Comparison of ENCODE assay signal across 22 cellular contexts in the genomic region with DNA sequence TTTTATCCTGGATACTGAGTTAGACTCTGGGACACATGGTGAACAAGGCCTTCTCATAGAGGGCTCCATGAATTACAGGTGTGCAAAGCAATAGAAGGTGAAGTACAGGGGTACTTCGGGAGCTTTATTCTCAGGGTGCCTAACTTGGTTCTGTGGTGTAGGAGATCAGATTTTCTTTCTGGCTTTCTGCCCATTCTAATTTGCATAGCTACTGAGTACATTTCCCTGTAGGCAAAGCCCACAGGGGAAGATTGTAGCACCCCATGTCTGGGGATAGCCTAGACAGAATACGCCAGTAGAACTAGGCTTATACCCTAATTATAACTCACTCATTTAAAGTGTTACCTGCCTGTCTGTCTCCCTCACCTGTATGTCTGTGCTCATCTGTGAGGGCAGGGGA. TPM values are rescaled to one million over a fixed set of nuclear protein-coding genes. Genes with fewer than 3 reads are reported as not detected.
A peak's percentile ranks its signal among the peaks of the same experiment; 100 is the strongest.
DNase-seq lines count a peak whose midpoint lies in the region; ATAC-seq and TF ChIP-seq lines count a peak whose summit lies in the region.
"Had no signal": no experiment of that assay in that cellular context is flagged by ENCODE, and none has a peak within 500 bp of the region (broad histone marks: within the 10 kb centered on the region; RNA-seq: fewer than 3 reads in every experiment).

No MANE protein-coding gene starts in this region.

- no peak overlapping the region for H3K27ac ChIP-seq in A673 (ENCODE audit: low read depth, low read length, poor library complexity, severe bottlenecking)
- H3K27ac ChIP-seq: 22Rv1 had no signal

- H3K36me3 ChIP-seq in A673 (ENCODE audit: insufficient read depth, low read length, poor library complexity, severe bottlenecking), result no peaks in the 10 kb centered on the region
- no peaks in the 10 kb centered on the region for H3K36me3 ChIP-seq in mucosa of descending colon (ENCODE audit: low read depth)
- H3K36me3 ChIP-seq: MG63 had no signal

- peak; percentile 4 for ATAC-seq in mucosa of descending colon
- ATAC-seq in esophagus mucosa, result no peak

- BruUV-seq in A673 (replicated peaks; lab: Mats Ljungman, UMichigan), result no TSS peak

- DNase-seq in DMS 273 (lab: John Stamatoyannopoulos, UW; ENCODE audit: unreplicated experiment) (peak; percentile 54), DMS 273 treated with DMSO at 0.1 percent for 48 hours (lab: John Stamatoyannopoulos, UW) (no peak), A673 (ENCODE audit: low spot score) (peak; percentile 22), NCI-H2171 treated with DMSO at 0.1 percent for 48 hours (lab: John Stamatoyannopoulos, UW) (peak; percentile 63), mucosa of descending colon (no peak), foreskin fibroblast (no peak), C1 segment of cervical spinal cord (lab: John Stamatoyannopoulos, UW) (no peak)
- DNase-seq: DMS153, EL, HFFc6, IMR-90, Kasumi-1, MG63, NCI-H1092, NCI-H2081, NCI-H2227 treated with DMSO at 0.1 percent for 48 hours, NCI-H510A treated with DMSO at 0.1 percent for 48 hours, NCI-H82, OCI-M1, SHP77 treated with DMSO at 0.1 percent for 48 hours had no signal

- CTCF ChIA-PET in A673 (lab: Charles Lee), result no interaction called here

- H3K9me3 ChIP-seq in A673 (ENCODE audit: low read depth, low read length, poor library complexity, severe bottlenecking) (peaks cover 2% of the 10 kb centered on the region), mucosa of descending colon (no peaks in the 10 kb centered on the region)
- H3K9me3 ChIP-seq: MG63 had no signal

- POLR2A ChIA-PET in A673 (lab: Charles Lee; ENCODE audit: low non-redundant PET), result no interaction called here

- H3K4me3 ChIP-seq in A673 (ENCODE audit: low read depth, low read length, poor library complexity, severe bottlenecking) (no peak overlapping the region), mucosa of descending colon (no peak overlapping the region), foreskin fibroblast (ENCODE audit: low read depth in 1 of 2, low read length in 2 of 2) (no peak overlapping the region)
- H3K4me3 ChIP-seq: MG63 had no signal

- intact Hi-C loops in A673 (cut with micrococcal nuclease; ENCODE audit: unreplicated experiment), result no loop called here
- intact Hi-C loops in mucosa of descending colon (cut with DNase I, micrococcal nuclease), result no loop called here

- no peaks in the 10 kb centered on the region for H3K27me3 ChIP-seq in A673 (replicated peaks; ENCODE audit: insufficient read depth, low read depth, low read length, poor library complexity)
- H3K27me3 ChIP-seq: MG63 had no signal

- H3K4me1 ChIP-seq in A673 (ENCODE audit: insufficient read depth, low read length, poor library complexity, severe bottlenecking) (no peaks in the 10 kb centered on the region), mucosa of descending colon (ENCODE audit: low read depth) (peaks cover 11% of the 10 kb centered on the region)

- TF ChIP-seq CTCF in A673 (conservative IDR thresholded peaks at IDR 0.05; ENCODE audit: low read depth, low read length) (no peak), mucosa of descending colon (IDR thresholded peaks at IDR 0.05) (no peak), foreskin fibroblast (IDR thresholded peaks at IDR 0.05; ENCODE audit: low read depth, low read length) (no peak)

RNA-seq across cellular contexts. Expression of a gene that starts 49.7 kb away (rescaled TPM):
- total RNA-seq in A673 (2021), result 10.7 and 12.1 TPM in 2 replicates
- 100 to 1,000 TPM in 1 of 3 donors, 10 to 100 TPM in 2; 81.0 to 116 (median 87.3) TPM for total RNA-seq in mucosa of descending colon
- 37.2 TPM for total RNA-seq in esophagus mucosa

Comparison
In these comparisons a context has a peak if more than half of its experiments do, and no peak if none do; other contexts are left out.
1. DNase-seq: peak in DMS 273 (single experiment), A673 (single experiment) and NCI-H2171 treated with DMSO at 0.1 percent for 48 hours (single experiment); none in DMS 273 treated with DMSO at 0.1 percent for 48 hours (single experiment), mucosa of descending colon (0 of 3), foreskin fibroblast (0 of 2) and C1 segment of cervical spinal cord (0 of 14).